Comparison of ENCODE assay signal across 1 cellular context in genomic region chr4:172992648-172993356, GRCh38.
A peak's percentile ranks its signal among the peaks of the same experiment; 100 is the strongest.
TF ChIP-seq lines count a peak whose summit lies in the region.

No MANE protein-coding gene starts in this region.

TF ChIP-seq in K562, 482 proteins besides CTCF, POLR2A, EP300 and RAD21 (continued from another document):
- TF ChIP-seq TBP (optimal IDR thresholded peaks at IDR 0.05; ENCODE audit: low read depth, low read length) (no peak), RCOR1 (IDR thresholded peaks at IDR 0.05; ENCODE audit: borderline replicate concordance in 1 of 2, low read depth in 2 of 2, low read length in 2 of 2) (0 out of 4 replicates have a peak, but pooled peaks have one; percentile 2 to 39), TAL1 (IDR thresholded peaks at IDR 0.05) (peak; percentile 74), MEF2D (tag; conservative IDR thresholded peaks at IDR 0.05; ENCODE audit: low read depth) (no peak), DPF2 (IDR thresholded peaks at IDR 0.05) (peak; percentile 74), STAG1 (CRISPR knock-in tag; IDR thresholded peaks at IDR 0.05; ENCODE audit: borderline replicate concordance) (no peak), ZSCAN29 (IDR thresholded peaks at IDR 0.05) (peak; percentile 30; the same call in 1 of the 2 replicates), CTCFL (IDR thresholded peaks at IDR 0.05; ENCODE audit: borderline replicate concordance, insufficient read depth, low read depth, low read length, poor library complexity, severe bottlenecking) (no peak), PURB (CRISPR knock-in tag; IDR thresholded peaks at IDR 0.05; ENCODE audit: low read depth) (no peak), HDGF (IDR thresholded peaks at IDR 0.05) (no peak)
